Comparison of ENCODE assay signal across 8 cellular contexts in genomic region chr16:18926189-18926865, GRCh38. TPM values are rescaled to one million over a fixed set of nuclear protein-coding genes. Genes with fewer than 3 reads are reported as not detected.
DNase-seq lines count a peak whose midpoint lies in the region; ATAC-seq and TF ChIP-seq lines count a peak whose summit lies in the region.
"Not testable (repeated sequence)": the region's sequence is repeated elsewhere in the genome, so short reads cannot be mapped to it uniquely, and the experiment has no call there.

Gene SMG1 (minus strand): TSS chr16:18926408. CDS start chr16:18926041, 367 bp downstream.

- peak within 1 kb of the TSS; percentile 92 to 96 (median 93) for H3K9ac ChIP-seq in BLaER1 treated with 17β-estradiol and CSF1 and Interleukin-3, amounts not matched to agents 10 nM and 100 nM
- H3K9ac ChIP-seq in colonic mucosa (ENCODE audit: low read depth in 2 of 2, low read length in 2 of 2): peak within 1 kb of the TSS; percentile 66 to 81

- H3K9me3 ChIP-seq in BLaER1 treated with 17β-estradiol and CSF1 and Interleukin-3, amounts not matched to agents 10 nM and 100 nM (replicated peaks in 1 of 11); colonic mucosa: not testable (repeated sequence)

- H3K9me3 Mint-ChIP-seq in activated CD4-positive, alpha-beta T cell treated with anti-CD3 and anti-CD28 coated beads, Interleukin-2, amount 10 ng/mL, durations not matched to agents 24 days and 14 days: not testable (repeated sequence)

- DNase-seq in NCI-H526 (lab: John Stamatoyannopoulos, UW) (peak; percentile 94), colonic mucosa (peak; percentile 96)
- peak; percentile 98 for DNase-seq in activated CD4-positive, alpha-beta T cell treated with anti-CD3 and anti-CD28 coated beads, Interleukin-2, amount 10 ng/mL, durations not matched to agents 24 days and 14 days
- peak; percentile 87 to 91 (median 89) for DNase-seq in stimulated activated CD4-positive, alpha-beta T cell treated with anti-CD3 and anti-CD28 coated beads, Interleukin-1b, Interleukin-23, amount 100 ng/mL, for 24 hours (ENCODE audit: low read depth in 4 of 4, low spot score in 1 of 4)

- not testable (repeated sequence) for H3K27me3 ChIP-seq in BLaER1 treated with 17β-estradiol and CSF1 and Interleukin-3, amounts not matched to agents 10 nM and 100 nM; colonic mucosa; layer of hippocampus (ENCODE audit: control insufficient read depth, insufficient read depth, low read length)

- ATAC-seq in GM19328 (IDR thresholded peaks at IDR 0.05; ENCODE audit: unreplicated experiment) (peak; percentile 81), HG03469 (IDR thresholded peaks at IDR 0.05; ENCODE audit: unreplicated experiment) (peak; percentile 65)

- TF ChIP-seq CTCF in colonic mucosa (IDR thresholded peaks at IDR 0.05): not testable (repeated sequence)

- peaks cover 21% of the 10 kb centered on the region for H3K4me1 Mint-ChIP-seq in activated CD4-positive, alpha-beta T cell treated with anti-CD3 and anti-CD28 coated beads, Interleukin-2, amount 10 ng/mL, durations not matched to agents 24 days and 14 days

- peaks cover 30 to 46% (median 41%) of the 10 kb centered on the region in 11 experiments; a peak in 20 of 22 replicates for H4K20me1 ChIP-seq in BLaER1 treated with 17β-estradiol and CSF1 and Interleukin-3, amounts not matched to agents 10 nM and 100 nM

- peak within 1 kb of the TSS; percentile 80 to 96 (median 90) for H3K4me2 ChIP-seq in BLaER1 treated with 17β-estradiol and CSF1 and Interleukin-3, amounts not matched to agents 10 nM and 100 nM

- H3K4me1 ChIP-seq in BLaER1 treated with 17β-estradiol and CSF1 and Interleukin-3, amounts not matched to agents 10 nM and 100 nM: peaks cover 18 to 34% (median 23%) of the 10 kb centered on the region in 10 experiments
- not testable (repeated sequence) for H3K4me1 ChIP-seq in colonic mucosa

- peaks cover 0 to 15% (median 8%) of the 10 kb centered on the region in 11 experiments; a peak in 11 of 22 replicates for H3K36me3 ChIP-seq in BLaER1 treated with 17β-estradiol and CSF1 and Interleukin-3, amounts not matched to agents 10 nM and 100 nM
- not testable (repeated sequence) for H3K36me3 ChIP-seq in colonic mucosa

- not testable (repeated sequence) for H3K36me3 Mint-ChIP-seq in activated CD4-positive, alpha-beta T cell treated with anti-CD3 and anti-CD28 coated beads, Interleukin-2, amount 10 ng/mL, durations not matched to agents 24 days and 14 days (ENCODE audit: low read depth)

- H3K4me3 Mint-ChIP-seq in activated CD4-positive, alpha-beta T cell treated with anti-CD3 and anti-CD28 coated beads, Interleukin-2, amount 10 ng/mL, durations not matched to agents 24 days and 14 days: peak within 1 kb of the TSS; percentile 94

- peak within 1 kb of the TSS; percentile 96 for H3K27ac Mint-ChIP-seq in activated CD4-positive, alpha-beta T cell treated with anti-CD3 and anti-CD28 coated beads, Interleukin-2, amount 10 ng/mL, durations not matched to agents 24 days and 14 days

- peak within 1 kb of the TSS; percentile 74 to 87 (median 80) for H3K4me3 ChIP-seq in BLaER1 treated with 17β-estradiol and CSF1 and Interleukin-3, amounts not matched to agents 10 nM and 100 nM
- H3K4me3 ChIP-seq in colonic mucosa: peak within 1 kb of the TSS; percentile 63

- intact Hi-C loops in activated CD4-positive, alpha-beta T cell treated with anti-CD3 and anti-CD28 coated beads, Interleukin-2, amount 10 ng/mL, durations not matched to agents 24 days and 14 days (cut with micrococcal nuclease): loop anchor here (1.0 to 5.0 kb wide), 4 partner anchors 41 to 596 kb away; partner anchors contain the start of genes ARL6IP1, CCP110, GDE1 and RPS15A
- intact Hi-C loops in colonic mucosa (cut with DNase I): not testable (repeated sequence)

- not testable (repeated sequence) for H3K27me3 Mint-ChIP-seq in activated CD4-positive, alpha-beta T cell treated with anti-CD3 and anti-CD28 coated beads, Interleukin-2, amount 10 ng/mL, durations not matched to agents 24 days and 14 days

- peak within 1 kb of the TSS; percentile 86 to 96 (median 94) for H3K27ac ChIP-seq in BLaER1 treated with 17β-estradiol and CSF1 and Interleukin-3, amounts not matched to agents 10 nM and 100 nM
- H3K27ac ChIP-seq in colonic mucosa: peak within 1 kb of the TSS; percentile 94
- peak within 1 kb of the TSS; percentile 67 for H3K27ac ChIP-seq in layer of hippocampus (ENCODE audit: low read depth, low read length)

RNA-seq across cellular contexts. Expression of gene SMG1, which starts in this region (rescaled TPM):
- 146 and 148 TPM in 2 replicates for total RNA-seq in activated CD4-positive, alpha-beta T cell treated with anti-CD3 and anti-CD28 coated beads, Interleukin-2, amount 10 ng/mL, durations not matched to agents 24 days and 14 days
- 10 to 100 TPM; 73.6 to 83.3 TPM for total RNA-seq in colonic mucosa

Comparison
In these comparisons a context has a peak if more than half of its experiments do, and no peak if none do; other contexts are left out.
1. Peak in every context shown above with its lines: DNase-seq, ATAC-seq, H3K4me3 ChIP-seq and H3K27ac ChIP-seq.